Comparison of ENCODE assay signal across 19 cellular contexts in genomic region chr20:58753929-58754551, GRCh38.
"Had no signal": no experiment of that assay in that cellular context is flagged by ENCODE, and none has a peak within 500 bp of the region (broad histone marks: within the 10 kb centered on the region; RNA-seq: fewer than 3 reads in every experiment).

No MANE protein-coding gene starts in this region.

- H3K4me1 Mint-ChIP-seq: central memory CD8-positive, alpha-beta T cell; natural killer cell; stimulated activated naive B cell treated with anti-CD40 and anti-IgM and Interleukin-4, amounts not matched to agents 10 μg/mL and 1 μg/mL and 100 μg/mL, for 72 hours had no signal

- ATAC-seq: heart right ventricle; natural killer cell; stimulated activated naive B cell treated with anti-CD40 and anti-IgM and Interleukin-4, amounts not matched to agents 10 μg/mL and 1 μg/mL and 100 μg/mL, for 72 hours had no signal

- H2AFZ ChIP-seq: parathyroid adenoma had no signal

- H3K36me3 ChIP-seq: brain microvascular endothelial cell, heart right ventricle, neutrophil, thyroid gland, WERI-Rb-1 had no signal

- H3K9me3 ChIP-seq: heart right ventricle, neutrophil, thyroid gland had no signal

- H3K79me2 ChIP-seq: parathyroid adenoma had no signal

- H3K36me3 Mint-ChIP-seq: activated naive CD4-positive, alpha-beta T cell treated with anti-CD3 and anti-CD28 coated beads, Interleukin-2, amount 10 ng/mL, durations not matched to agents 7 days and 5 days; natural killer cell; stimulated activated naive B cell treated with anti-CD40 and anti-IgM and Interleukin-4, amounts not matched to agents 10 μg/mL and 1 μg/mL and 100 μg/mL, for 72 hours had no signal

- H3K4me3 Mint-ChIP-seq: activated naive CD4-positive, alpha-beta T cell treated with anti-CD3 and anti-CD28 coated beads, Interleukin-2, amount 10 ng/mL, durations not matched to agents 7 days and 5 days; activated T-cell treated with anti-CD3 and anti-CD28 coated beads, Interleukin-2, amount 50 U/mL, for 24 hours; central memory CD8-positive, alpha-beta T cell; natural killer cell; stimulated activated naive B cell treated with anti-CD40 and anti-IgM and Interleukin-4, amounts not matched to agents 10 μg/mL and 1 μg/mL and 100 μg/mL, for 72 hours had no signal

- H3K9me3 Mint-ChIP-seq: activated naive CD4-positive, alpha-beta T cell treated with anti-CD3 and anti-CD28 coated beads, Interleukin-2, amount 10 ng/mL, durations not matched to agents 7 days and 5 days; activated T-cell treated with anti-CD3 and anti-CD28 coated beads, Interleukin-2, amount 50 U/mL, for 24 hours; central memory CD8-positive, alpha-beta T cell; natural killer cell; stimulated activated naive B cell treated with anti-CD40 and anti-IgM and Interleukin-4, amounts not matched to agents 10 μg/mL and 1 μg/mL and 100 μg/mL, for 72 hours had no signal

- H3K4me3 ChIP-seq: coronary artery, heart right ventricle, thyroid gland had no signal

- H3K4me1 ChIP-seq: heart right ventricle, parathyroid adenoma, thyroid gland had no signal

- H3K27ac ChIP-seq: brain microvascular endothelial cell, coronary artery, heart right ventricle, neutrophil, parathyroid adenoma, thyroid gland, WERI-Rb-1 had no signal

- H3K27ac Mint-ChIP-seq: activated naive CD4-positive, alpha-beta T cell treated with anti-CD3 and anti-CD28 coated beads, Interleukin-2, amount 10 ng/mL, durations not matched to agents 7 days and 5 days; activated T-cell treated with anti-CD3 and anti-CD28 coated beads, Interleukin-2, amount 50 U/mL, for 24 hours; natural killer cell; stimulated activated naive B cell treated with anti-CD40 and anti-IgM and Interleukin-4, amounts not matched to agents 10 μg/mL and 1 μg/mL and 100 μg/mL, for 72 hours had no signal

- DNase-seq: activated CD4-positive, alpha-beta T cell treated with anti-CD3 and anti-CD28 coated beads, Interleukin-2, amount 50 U/mL, for 4 hours; activated naive CD4-positive, alpha-beta T cell treated with anti-CD3 and anti-CD28 coated beads, Interleukin-2, amount 10 ng/mL, durations not matched to agents 7 days and 5 days; activated T-cell treated with anti-CD3 and anti-CD28 coated beads, Interleukin-2, amount 50 U/mL, for 24 hours; aorta; brain microvascular endothelial cell; erythroblast; heart right ventricle; natural killer cell; stimulated activated naive B cell treated with anti-CD40 and anti-IgM and Interleukin-4, amounts not matched to agents 10 μg/mL and 1 μg/mL and 100 μg/mL, for 72 hours; SW 1271; T-helper 2 cell; thyroid gland; WERI-Rb-1 had no signal

- FAIRE-seq: frontal cortex, urothelium cell line had no signal

- H3K9ac ChIP-seq: parathyroid adenoma had no signal

- H3K27me3 ChIP-seq: brain microvascular endothelial cell, thyroid gland had no signal
